Comparison of ENCODE assay signal across 1 cellular context in the genomic region with DNA sequence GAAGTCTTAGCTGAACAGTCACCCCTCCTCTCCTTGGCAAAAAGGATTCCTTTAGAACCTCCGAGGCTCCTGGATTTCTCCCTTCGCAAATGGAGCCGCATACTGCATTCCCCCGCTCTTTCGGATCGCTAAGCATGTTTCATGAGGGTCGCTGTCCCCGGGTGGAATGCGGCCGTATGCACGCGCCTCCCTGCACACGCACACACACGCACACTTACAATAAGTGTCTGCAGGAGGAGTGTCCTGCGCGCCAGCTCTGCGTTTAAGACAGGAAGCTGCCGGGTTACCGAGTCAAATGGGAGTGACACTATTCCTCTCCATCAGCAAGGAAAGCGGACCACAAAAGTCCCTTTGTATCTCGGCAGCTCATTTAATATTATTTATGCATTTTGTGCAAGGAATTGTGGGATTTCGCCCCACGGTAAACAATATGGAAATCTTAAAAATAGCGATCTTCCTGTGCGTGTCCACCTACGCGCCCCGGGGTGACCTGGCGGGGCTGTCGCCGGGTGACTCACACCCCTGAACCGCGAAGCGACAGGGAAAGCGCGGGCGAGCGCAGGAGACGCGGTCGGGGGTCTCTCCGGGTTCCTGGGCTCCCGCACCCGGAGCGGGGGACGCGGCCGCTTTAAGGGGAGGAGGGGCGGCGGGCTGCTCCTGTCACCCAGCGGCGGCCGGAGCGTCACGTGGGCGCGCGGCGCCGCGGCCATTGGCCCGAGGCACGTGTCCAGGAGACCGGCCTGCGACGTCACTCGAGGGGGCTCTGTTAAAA.
A peak's percentile ranks its signal among the peaks of the same experiment; 100 is the strongest.
TF ChIP-seq lines count a peak whose summit lies in the region.

No MANE protein-coding gene starts in this region.

TF ChIP-seq in SK-N-SH, 30 proteins besides CTCF, POLR2A, EP300 and RAD21 (continued from another document):
- TF ChIP-seq, protein P1, sequence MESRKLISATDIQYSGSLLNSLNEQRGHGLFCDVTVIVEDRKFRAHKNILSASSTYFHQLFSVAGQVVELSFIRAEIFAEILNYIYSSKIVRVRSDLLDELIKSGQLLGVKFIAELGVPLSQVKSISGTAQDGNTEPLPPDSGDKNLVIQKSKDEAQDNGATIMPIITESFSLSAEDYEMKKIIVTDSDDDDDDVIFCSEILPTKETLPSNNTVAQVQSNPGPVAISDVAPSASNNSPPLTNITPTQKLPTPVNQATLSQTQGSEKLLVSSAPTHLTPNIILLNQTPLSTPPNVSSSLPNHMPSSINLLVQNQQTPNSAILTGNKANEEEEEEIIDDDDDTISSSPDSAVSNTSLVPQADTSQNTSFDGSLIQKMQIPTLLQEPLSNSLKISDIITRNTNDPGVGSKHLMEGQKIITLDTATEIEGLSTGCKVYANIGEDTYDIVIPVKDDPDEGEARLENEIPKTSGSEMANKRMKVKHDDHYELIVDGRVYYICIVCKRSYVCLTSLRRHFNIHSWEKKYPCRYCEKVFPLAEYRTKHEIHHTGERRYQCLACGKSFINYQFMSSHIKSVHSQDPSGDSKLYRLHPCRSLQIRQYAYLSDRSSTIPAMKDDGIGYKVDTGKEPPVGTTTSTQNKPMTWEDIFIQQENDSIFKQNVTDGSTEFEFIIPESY (IDR thresholded peaks at IDR 0.05; ENCODE audit: borderline replicate concordance, low read depth): no peak
- TF ChIP-seq MEF2A (IDR thresholded peaks at IDR 0.05; ENCODE audit: borderline replicate concordance, low read depth): no peak
- no peak for TF ChIP-seq MXI1 (IDR thresholded peaks at IDR 0.05; ENCODE audit: low read depth, low read length)
- TF ChIP-seq ELF1 (IDR thresholded peaks at IDR 0.05): no peak
- TF ChIP-seq YY1 (IDR thresholded peaks at IDR 0.05; ENCODE audit: low read depth): no peak
- TF ChIP-seq SIN3A (IDR thresholded peaks at IDR 0.05; ENCODE audit: borderline replicate concordance, low read depth, low read length): no peak
- TF ChIP-seq, protein P2, sequence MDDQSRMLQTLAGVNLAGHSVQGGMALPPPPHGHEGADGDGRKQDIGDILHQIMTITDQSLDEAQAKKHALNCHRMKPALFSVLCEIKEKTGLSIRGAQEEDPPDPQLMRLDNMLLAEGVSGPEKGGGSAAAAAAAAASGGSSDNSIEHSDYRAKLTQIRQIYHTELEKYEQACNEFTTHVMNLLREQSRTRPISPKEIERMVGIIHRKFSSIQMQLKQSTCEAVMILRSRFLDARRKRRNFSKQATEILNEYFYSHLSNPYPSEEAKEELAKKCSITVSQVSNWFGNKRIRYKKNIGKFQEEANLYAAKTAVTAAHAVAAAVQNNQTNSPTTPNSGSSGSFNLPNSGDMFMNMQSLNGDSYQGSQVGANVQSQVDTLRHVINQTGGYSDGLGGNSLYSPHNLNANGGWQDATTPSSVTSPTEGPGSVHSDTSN (IDR thresholded peaks at IDR 0.05): peak; percentile 38; the same call in 1 of the 2 replicates
- no peak for TF ChIP-seq GABPA (IDR thresholded peaks at IDR 0.05; ENCODE audit: low read depth)
- TF ChIP-seq, protein P3, sequence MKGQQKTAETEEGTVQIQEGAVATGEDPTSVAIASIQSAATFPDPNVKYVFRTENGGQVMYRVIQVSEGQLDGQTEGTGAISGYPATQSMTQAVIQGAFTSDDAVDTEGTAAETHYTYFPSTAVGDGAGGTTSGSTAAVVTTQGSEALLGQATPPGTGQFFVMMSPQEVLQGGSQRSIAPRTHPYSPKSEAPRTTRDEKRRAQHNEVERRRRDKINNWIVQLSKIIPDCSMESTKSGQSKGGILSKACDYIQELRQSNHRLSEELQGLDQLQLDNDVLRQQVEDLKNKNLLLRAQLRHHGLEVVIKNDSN (IDR thresholded peaks at IDR 0.05; ENCODE audit: borderline replicate concordance, low read depth): peak; percentile 95
- no peak for TF ChIP-seq NRF1 (IDR thresholded peaks at IDR 0.05; ENCODE audit: low read depth, low read length)
- TF ChIP-seq FOXJ3 (CRISPR knock-in tag; IDR thresholded peaks at IDR 0.05): no peak
- TF ChIP-seq TAF1 (IDR thresholded peaks at IDR 0.05; ENCODE audit: borderline replicate concordance, low read depth, low read length): no peak
- no peak for TF ChIP-seq GATA2 (CRISPR knock-in tag; IDR thresholded peaks at IDR 0.05)
- no peak for TF ChIP-seq CHD2 (IDR thresholded peaks at IDR 0.05; ENCODE audit: low read length, partially characterized antibody)
- no peak for TF ChIP-seq TEAD4 (IDR thresholded peaks at IDR 0.05; ENCODE audit: borderline replicate concordance, insufficient read depth)
- TF ChIP-seq POLR2AphosphoS5 (IDR thresholded peaks at IDR 0.05; ENCODE audit: low read depth, low read length): no peak
- TF ChIP-seq FOXM1 (IDR thresholded peaks at IDR 0.05; ENCODE audit: low read depth): no peak
- TF ChIP-seq, protein P4, sequence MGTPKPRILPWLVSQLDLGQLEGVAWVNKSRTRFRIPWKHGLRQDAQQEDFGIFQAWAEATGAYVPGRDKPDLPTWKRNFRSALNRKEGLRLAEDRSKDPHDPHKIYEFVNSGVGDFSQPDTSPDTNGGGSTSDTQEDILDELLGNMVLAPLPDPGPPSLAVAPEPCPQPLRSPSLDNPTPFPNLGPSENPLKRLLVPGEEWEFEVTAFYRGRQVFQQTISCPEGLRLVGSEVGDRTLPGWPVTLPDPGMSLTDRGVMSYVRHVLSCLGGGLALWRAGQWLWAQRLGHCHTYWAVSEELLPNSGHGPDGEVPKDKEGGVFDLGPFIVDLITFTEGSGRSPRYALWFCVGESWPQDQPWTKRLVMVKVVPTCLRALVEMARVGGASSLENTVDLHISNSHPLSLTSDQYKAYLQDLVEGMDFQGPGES (IDR thresholded peaks at IDR 0.05; ENCODE audit: low read depth, low read length): no peak
- no peak for TF ChIP-seq FOSL2 (IDR thresholded peaks at IDR 0.05; ENCODE audit: borderline replicate concordance, low read depth)
- no peak for TF ChIP-seq SMC3 (IDR thresholded peaks at IDR 0.05; ENCODE audit: low read depth, low read length)
- TF ChIP-seq, protein P5, sequence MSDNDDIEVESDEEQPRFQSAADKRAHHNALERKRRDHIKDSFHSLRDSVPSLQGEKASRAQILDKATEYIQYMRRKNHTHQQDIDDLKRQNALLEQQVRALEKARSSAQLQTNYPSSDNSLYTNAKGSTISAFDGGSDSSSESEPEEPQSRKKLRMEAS (IDR thresholded peaks at IDR 0.05; ENCODE audit: low read depth): peak; percentile 97
- TF ChIP-seq TCF12 (IDR thresholded peaks at IDR 0.05): no peak
